ENCODE assay signal across 8 cellular contexts in the genomic region with DNA sequence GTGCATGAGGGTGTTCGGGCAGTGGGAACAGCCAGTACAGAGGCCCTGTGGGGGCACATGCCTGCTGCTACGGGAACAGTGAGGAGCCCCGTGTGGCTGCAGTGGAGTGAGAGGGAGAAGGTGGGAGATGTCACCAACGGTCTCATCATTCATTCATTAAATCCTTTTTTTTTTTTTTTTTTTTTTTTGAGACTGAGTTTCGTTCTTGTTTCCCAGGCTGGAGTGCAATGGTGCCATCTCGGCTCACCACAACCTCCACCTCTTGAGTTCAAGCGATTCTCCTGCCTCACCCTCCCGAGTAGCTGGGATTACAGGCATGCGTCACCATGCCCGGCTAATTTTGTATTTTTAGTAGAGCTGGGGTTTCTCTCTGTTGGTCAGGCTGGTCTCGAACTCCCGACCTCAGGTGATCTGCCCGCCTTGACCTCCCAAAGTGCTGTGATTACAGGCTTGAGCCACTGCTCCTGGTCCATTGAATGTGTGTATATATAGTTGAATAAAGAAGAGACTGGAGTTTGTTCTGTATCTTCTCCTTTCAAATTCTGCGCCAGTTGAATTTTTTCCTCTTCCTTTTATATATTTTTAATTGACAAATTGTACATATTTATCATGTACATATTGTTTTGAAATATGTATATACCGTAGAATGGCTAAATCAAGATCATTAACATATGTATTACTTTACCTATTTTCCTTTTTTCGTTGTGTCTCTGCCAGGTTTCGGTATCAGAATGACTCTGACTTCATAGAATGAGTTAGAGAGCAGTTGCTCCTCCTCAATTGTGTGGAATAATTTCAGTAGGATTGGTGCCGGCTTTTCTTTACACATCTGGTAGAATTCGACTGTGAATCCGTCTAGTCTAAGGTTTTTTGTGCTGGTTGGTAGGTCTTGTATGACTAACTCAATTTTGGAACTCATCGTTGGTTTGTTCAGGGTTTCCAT. TPM values are rescaled to one million over a fixed set of nuclear protein-coding genes. Genes with fewer than 3 reads are reported as not detected.
"Had no signal": no experiment of that assay in that cellular context is flagged by ENCODE, and none has a peak within 500 bp of the region (broad histone marks: within the 10 kb centered on the region; RNA-seq: fewer than 3 reads in every experiment).

No MANE protein-coding gene starts in this region.

RNA-seq across cellular contexts. Expression of gene IZUMO2, which starts 28.0 kb away (rescaled TPM):
- total RNA-seq: LHCN-M2, MCF 10A, NCI-H460, OCI-LY7, Peyer's patch, Right ventricle myocardium superior, SJSA1, T-cell had no signal
